In the genomic region with DNA sequence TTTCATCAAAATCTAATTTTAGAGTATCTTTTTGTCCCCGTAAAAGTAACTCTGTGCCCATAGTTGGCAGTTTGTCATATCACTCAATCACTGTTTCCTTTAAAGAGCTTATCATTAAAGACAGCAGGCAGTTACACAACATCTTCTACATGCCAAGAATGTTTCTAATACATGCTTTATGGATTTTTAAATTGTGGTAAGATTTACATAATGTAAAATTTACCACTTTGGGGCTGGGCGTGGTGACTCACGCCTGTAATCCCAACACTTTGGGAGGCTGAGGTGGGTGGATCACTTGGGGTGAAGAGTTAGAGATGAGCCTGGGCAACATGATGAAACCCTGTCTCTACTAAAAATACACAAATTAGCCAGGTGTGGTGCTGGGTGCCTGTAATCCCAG, we compare ENCODE assay signal across 21 cellular contexts.
DNase-seq lines count a peak whose midpoint lies in the region; ATAC-seq and TF ChIP-seq lines count a peak whose summit lies in the region.
"Had no signal": no experiment of that assay in that cellular context is flagged by ENCODE, and none has a peak within 500 bp of the region (broad histone marks: within the 10 kb centered on the region; RNA-seq: fewer than 3 reads in every experiment).

No MANE protein-coding gene starts in this region.

- H3K27ac Mint-ChIP-seq in endothelial cell (ENCODE audit: unreplicated experiment), result no peak overlapping the region
- H3K27ac Mint-ChIP-seq: CD4-positive, CD25-positive, alpha-beta regulatory T cell; CD8-positive, alpha-beta memory T cell; HFFc6 had no signal

- no peaks in the 10 kb centered on the region for H3K27me3 ChIP-seq in A673 (replicated peaks; ENCODE audit: insufficient read depth, low read depth, low read length, poor library complexity)
- no peaks in the 10 kb centered on the region for H3K27me3 ChIP-seq in RWPE2 (ENCODE audit: insufficient read depth, poor library complexity, severe bottlenecking)
- H3K27me3 ChIP-seq in foreskin keratinocyte, result peaks cover 2% of the 10 kb centered on the region
- H3K27me3 ChIP-seq: BE2C had no signal

- CTCF ChIA-PET in A673 (lab: Charles Lee), result no interaction called here

- no peaks in the 10 kb centered on the region for H3K36me3 ChIP-seq in A673 (ENCODE audit: insufficient read depth, low read length, poor library complexity, severe bottlenecking)
- H3K36me3 ChIP-seq in RWPE2 (ENCODE audit: low read depth), result no peaks in the 10 kb centered on the region
- H3K36me3 ChIP-seq: BE2C had no signal

- H3K27ac ChIP-seq in A673 (ENCODE audit: low read depth, low read length, poor library complexity, severe bottlenecking) (no peak overlapping the region), RWPE2 (ENCODE audit: poor library complexity, severe bottlenecking) (no peak overlapping the region), foreskin keratinocyte (no peak overlapping the region)

- TF ChIP-seq CTCF in A673 (conservative IDR thresholded peaks at IDR 0.05; ENCODE audit: low read depth, low read length) (no peak), RWPE2 (IDR thresholded peaks at IDR 0.05; ENCODE audit: poor library complexity, severe bottlenecking) (no peak), foreskin keratinocyte (conservative IDR thresholded peaks at IDR 0.05) (no peak), omental fat pad (IDR thresholded peaks at IDR 0.05) (no peak), endothelial cell (IDR thresholded peaks at IDR 0.05; ENCODE audit: unreplicated experiment) (no peak), GM10266 (IDR thresholded peaks at IDR 0.05; ENCODE audit: control insufficient read depth, insufficient read depth, low read depth, missing control alignments) (no peak)

- H3K4me1 Mint-ChIP-seq in endothelial cell (ENCODE audit: unreplicated experiment), result no peaks in the 10 kb centered on the region

- BruUV-seq in A673 (replicated peaks; lab: Mats Ljungman, UMichigan), result no TSS peak

- POLR2A ChIA-PET in A673 (lab: Charles Lee; ENCODE audit: low non-redundant PET), result no interaction called here

- peak; percentile 27 for DNase-seq in A673 (ENCODE audit: low spot score)
- no peak for DNase-seq in RWPE2 (ENCODE audit: low spot score)
- peak; percentile 62 to 67 for DNase-seq in foreskin keratinocyte
- no peak for DNase-seq in omental fat pad (ENCODE audit: low spot score)
- DNase-seq in endothelial cell (ENCODE audit: low spot score), result no peak
- DNase-seq in hippocampal formation (lab: John Stamatoyannopoulos, UW), result no peak
- DNase-seq in GM10266 (ENCODE audit: extremely low spot score), result no peak
- DNase-seq in SHP77 treated with DMSO at 0.1 percent for 48 hours (lab: John Stamatoyannopoulos, UW), result no peak
- DNase-seq: ACHN; BE2C; C1 segment of cervical spinal cord; CD4-positive, CD25-positive, alpha-beta regulatory T cell; CD8-positive, alpha-beta memory T cell; COR-L47; DMS 273 treated with DMSO at 0.1 percent for 48 hours; DMS53; GOT3; H7; HFFc6; IMR-90 had no signal

- intact Hi-C loops in A673 (cut with micrococcal nuclease; ENCODE audit: unreplicated experiment), result no loop called here

- no peaks in the 10 kb centered on the region for H3K36me3 Mint-ChIP-seq in endothelial cell (ENCODE audit: low read depth, unreplicated experiment)
- H3K36me3 Mint-ChIP-seq: CD4-positive, CD25-positive, alpha-beta regulatory T cell had no signal

- no peak overlapping the region for H3K4me3 Mint-ChIP-seq in endothelial cell (ENCODE audit: unreplicated experiment)
- H3K4me3 Mint-ChIP-seq: CD4-positive, CD25-positive, alpha-beta regulatory T cell; CD8-positive, alpha-beta memory T cell; HFFc6 had no signal

- H3K9me3 ChIP-seq in A673 (ENCODE audit: low read depth, low read length, poor library complexity, severe bottlenecking) (no peaks in the 10 kb centered on the region), RWPE2 (ENCODE audit: severe bottlenecking) (no peaks in the 10 kb centered on the region)
- H3K9me3 ChIP-seq: BE2C had no signal

- H3K4me1 ChIP-seq in A673 (ENCODE audit: insufficient read depth, low read length, poor library complexity, severe bottlenecking) (no peaks in the 10 kb centered on the region), RWPE2 (ENCODE audit: insufficient read depth, poor library complexity, severe bottlenecking) (no peaks in the 10 kb centered on the region), foreskin keratinocyte (peaks cover 3% of the 10 kb centered on the region)
- H3K4me1 ChIP-seq: BE2C had no signal

- H3K4me3 ChIP-seq in A673 (ENCODE audit: low read depth, low read length, poor library complexity, severe bottlenecking), result no peak overlapping the region
- H3K4me3 ChIP-seq in RWPE2 (ENCODE audit: severe bottlenecking), result no peak overlapping the region

- peak; percentile 77 for ATAC-seq in RWPE2 (ENCODE audit: low read depth)
- ATAC-seq in foreskin keratinocyte, result peak; percentile 67
- ATAC-seq in omental fat pad (ENCODE audit: low FRiP score), result peak; percentile 54
- ATAC-seq: HCT116 had no signal

- H3K9me3 Mint-ChIP-seq in endothelial cell (ENCODE audit: unreplicated experiment), result no peaks in the 10 kb centered on the region
- H3K9me3 Mint-ChIP-seq: CD4-positive, CD25-positive, alpha-beta regulatory T cell; CD8-positive, alpha-beta memory T cell had no signal

- peaks cover 1% of the 10 kb centered on the region for H3K27me3 Mint-ChIP-seq in endothelial cell (ENCODE audit: unreplicated experiment)
- H3K27me3 Mint-ChIP-seq: CD4-positive, CD25-positive, alpha-beta regulatory T cell; CD8-positive, alpha-beta memory T cell had no signal

Comparison
In these comparisons a context has a peak if more than half of its experiments do, and no peak if none do; other contexts are left out.
1. DNase-seq: peak in A673 (single experiment) and foreskin keratinocyte (2 of 2); none in RWPE2 (single experiment), omental fat pad (single experiment), endothelial cell (single experiment), hippocampal formation (0 of 2), GM10266 (single experiment) and SHP77 treated with DMSO at 0.1 percent for 48 hours (single experiment).
2. Peak in every context shown above with its lines, with median percentiles within 50 percentile points of each other: ATAC-seq.